In the genomic region with DNA sequence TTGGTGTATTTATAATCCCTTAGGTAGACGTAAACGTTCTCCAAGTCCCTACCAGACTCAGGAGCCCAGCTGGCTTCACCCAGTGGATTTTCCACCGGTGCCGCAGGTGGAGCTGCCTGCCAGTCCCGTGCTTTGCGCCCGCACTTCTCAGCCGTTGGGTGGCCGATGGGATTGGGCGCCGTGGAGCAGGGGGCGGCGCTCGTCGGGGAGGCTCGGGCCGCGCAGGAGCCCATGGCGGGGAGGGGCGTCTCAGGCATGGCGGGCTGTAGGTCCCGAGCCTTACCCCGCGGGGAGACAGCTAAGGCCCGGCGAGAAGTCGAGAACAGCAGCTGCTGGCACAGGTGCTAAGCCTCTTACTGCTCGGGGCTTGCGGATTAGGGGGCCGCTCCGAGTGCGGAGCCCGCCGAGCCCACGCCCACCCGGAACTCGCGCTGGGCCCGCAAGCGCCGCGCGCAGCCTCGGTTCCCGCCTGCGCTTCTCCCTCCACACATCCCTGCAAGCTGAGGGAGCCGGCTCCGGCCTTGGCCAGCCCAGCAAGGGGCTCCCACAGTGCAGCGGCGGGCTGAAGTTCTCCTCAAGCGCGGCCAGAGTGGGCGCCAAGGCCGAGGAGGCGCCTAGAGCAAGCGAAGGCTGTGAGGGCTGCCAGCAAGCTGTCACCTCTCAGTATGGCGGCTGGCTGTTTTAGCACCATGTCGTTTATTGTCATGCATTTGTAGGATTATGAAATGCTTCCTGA, we compare ENCODE assay signal across 8 cellular contexts.
DNase-seq lines count a peak whose midpoint lies in the region; ATAC-seq and TF ChIP-seq lines count a peak whose summit lies in the region.

No MANE protein-coding gene starts in this region.

- no peaks in the 10 kb centered on the region for H3K36me3 ChIP-seq in muscle layer of duodenum (ENCODE audit: control insufficient read depth in 1 of 2, insufficient read depth in 2 of 2, low read length in 2 of 2)

- DNase-seq in NOMO-1 (lab: John Stamatoyannopoulos, UW; ENCODE audit: unreplicated experiment in 2 of 2) = peak; percentile 49 to 78
- peak; percentile 57 for DNase-seq in activated T-cell treated with anti-CD3 and anti-CD28 coated beads for 1 hour (ENCODE audit: low read depth)
- DNase-seq in erythroblast (lab: John Stamatoyannopoulos, UW) = peak; percentile 88 to 90
- peak; percentile 46 for DNase-seq in stimulated activated CD8-positive, alpha-beta memory T cell treated with anti-CD3 and anti-CD28 coated beads, Interleukin-7, amount 100 ng/mL, for 24 hours (ENCODE audit: low read depth)
- DNase-seq in cerebellar nuclear complex (lab: John Stamatoyannopoulos, UW) = no peak

- TF ChIP-seq POLR2A in GM10847 (IDR thresholded peaks at IDR 0.05; ENCODE audit: extremely low read depth, insufficient read length) (peak; percentile 26), erythroblast (IDR thresholded peaks at IDR 0.05; ENCODE audit: low read length) (peak; percentile 12)

- ATAC-seq in HG02938 (IDR thresholded peaks at IDR 0.05; ENCODE audit: unreplicated experiment) = peak; percentile 43

- H3K9me3 ChIP-seq in muscle layer of duodenum (ENCODE audit: control insufficient read depth in 1 of 2, low read length in 2 of 2) = no peaks in the 10 kb centered on the region

- peak overlapping the region; percentile 55 to 86 for H3K4me3 ChIP-seq in muscle layer of duodenum (ENCODE audit: low read depth in 1 of 2, low read length in 2 of 2)

- no peaks in the 10 kb centered on the region for H3K27me3 ChIP-seq in muscle layer of duodenum (ENCODE audit: low read depth, low read length)

- H3K4me1 ChIP-seq in muscle layer of duodenum (ENCODE audit: control insufficient read depth in 1 of 2, insufficient read depth in 2 of 2, low read length in 2 of 2) = peaks cover 0 to 5% of the 10 kb centered on the region in 2 donors

- no peak overlapping the region for H3K27ac ChIP-seq in muscle layer of duodenum (ENCODE audit: low read length)

Comparison
In these comparisons a context has a peak if more than half of its experiments do, and no peak if none do; other contexts are left out.
1. DNase-seq: peak in NOMO-1 (2 of 2), activated T-cell treated with anti-CD3 and anti-CD28 coated beads for 1 hour (single experiment), erythroblast (2 of 2) and stimulated activated CD8-positive, alpha-beta memory T cell treated with anti-CD3 and anti-CD28 coated beads, Interleukin-7, amount 100 ng/mL, for 24 hours (single experiment); none in cerebellar nuclear complex (0 of 2).